Comparison of ENCODE assay signal across 10 cellular contexts in the genomic region with DNA sequence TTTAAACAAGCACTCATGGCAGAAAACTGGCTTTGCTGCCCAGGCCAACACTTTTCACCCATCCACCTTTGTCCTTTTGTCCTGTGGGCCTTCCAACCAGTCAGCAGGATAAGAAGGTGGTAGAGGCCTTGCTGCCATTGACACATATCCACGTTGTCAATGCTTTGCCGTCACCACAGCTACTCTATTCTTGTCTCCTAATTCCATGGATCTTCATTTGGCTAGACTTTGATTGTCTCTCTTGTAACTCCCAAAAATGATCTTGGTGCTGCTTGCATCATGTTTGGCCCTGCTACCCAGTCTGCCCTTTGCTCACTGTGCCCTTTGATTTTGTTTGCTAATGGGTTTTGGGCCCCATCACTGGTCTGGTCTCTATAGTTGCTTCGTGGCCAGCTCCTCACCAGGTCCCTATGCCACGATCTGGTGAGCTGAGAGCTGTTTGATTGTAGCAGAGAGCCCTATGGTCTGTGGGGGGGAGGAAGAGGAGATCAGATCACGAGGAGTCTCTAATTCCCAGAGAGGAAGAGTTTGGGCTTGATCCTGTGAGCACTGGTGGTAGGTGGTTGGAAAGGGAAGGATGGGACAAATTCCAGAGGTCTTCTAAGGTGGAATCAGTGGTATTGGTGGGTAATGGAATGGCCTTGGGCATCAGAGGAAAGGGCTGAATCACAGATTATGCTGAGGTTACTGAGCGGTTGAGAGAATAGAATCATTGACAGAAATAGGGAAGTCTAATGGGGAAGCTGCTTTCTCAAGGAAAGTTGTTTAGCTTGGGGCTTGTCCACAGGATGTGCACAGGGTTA. TPM values are rescaled to one million over a fixed set of nuclear protein-coding genes. Genes with fewer than 3 reads are reported as not detected.
DNase-seq lines count a peak whose midpoint lies in the region; ATAC-seq and TF ChIP-seq lines count a peak whose summit lies in the region.
"Had no signal": no experiment of that assay in that cellular context is flagged by ENCODE, and none has a peak within 500 bp of the region (broad histone marks: within the 10 kb centered on the region; RNA-seq: fewer than 3 reads in every experiment).

No MANE protein-coding gene starts in this region.

- CTCF ChIA-PET in PC-3 (lab: Charles Lee) (no interaction called here), HEK293T (lab: Yijun Ruan, JAX) (interaction anchor here (0.7 to 3.3 kb wide), 13 partner anchors 10 to 314 kb away, joined by 3 to 27 read pairs (median 4); no protein-coding TSS in a partner anchor)

- H2BK120ac ChIP-seq in H9 (ENCODE audit: low read depth, low read length, poor library complexity, severe bottlenecking) = no peak overlapping the region

- H3K4me3 ChIP-seq in PC-3 (ENCODE audit: low read length) (no peak overlapping the region), gastroesophageal sphincter (no peak overlapping the region), sigmoid colon (no peak overlapping the region)

- H3T11ph ChIP-seq in H9 (ENCODE audit: low read length) = no peak overlapping the region

- H3K27ac Mint-ChIP-seq in H9 = no peak overlapping the region
- H3K27ac Mint-ChIP-seq: CD8-positive, alpha-beta T cell; T-helper 2 cell treated with Interferon-gamma antibody and Interleukin-4, amounts not matched to agents 5 μg/mL and 100 μg/mL, for 36 hours had no signal

- no peaks in the 10 kb centered on the region for H3K23me2 ChIP-seq in H9 (ENCODE audit: insufficient read length, low read depth, low read length, poor library complexity, severe bottlenecking)

- peaks cover 0 to 4% (median 0%) of the 10 kb centered on the region in 3 experiments; a peak in 3 of 7 replicates for H3K36me3 Mint-ChIP-seq in H9 (ENCODE audit: insufficient read depth in 1 of 3, low read depth in 3 of 3)

- no peaks in the 10 kb centered on the region for H3K9me3 ChIP-seq in PC-3 (ENCODE audit: low read length)
- no peaks in the 10 kb centered on the region for H3K9me3 ChIP-seq in gastroesophageal sphincter
- no peaks in the 10 kb centered on the region for H3K9me3 ChIP-seq in sigmoid colon
- no peaks in the 10 kb centered on the region for H3K9me3 ChIP-seq in H9 (ENCODE audit: control insufficient read depth, low read depth, low read length)

- no peaks in the 10 kb centered on the region for H3K79me1 ChIP-seq in H9 (ENCODE audit: insufficient read depth, low read depth, low read length, poor library complexity, severe bottlenecking)

- H3K4me2 ChIP-seq in PC-3 (ENCODE audit: low read length) = no peak overlapping the region
- no peak overlapping the region for H3K4me2 ChIP-seq in H9 (ENCODE audit: insufficient read depth, insufficient read length, low read length)

- H3K79me2 ChIP-seq in PC-3 (ENCODE audit: low read length) = no peaks in the 10 kb centered on the region
- no peaks in the 10 kb centered on the region for H3K79me2 ChIP-seq in H9 (ENCODE audit: insufficient read depth, low read length)

- H3K9me2 ChIP-seq in PC-3 (replicated peaks; ENCODE audit: low read length) = no peaks in the 10 kb centered on the region

- H3K14ac ChIP-seq in H9 (ENCODE audit: insufficient read depth, low read length) = no peak overlapping the region

- intact Hi-C loops in PC-3 (cut with micrococcal nuclease) = loop anchor here (2.0 to 5.0 kb wide), 3 partner anchors 36 to 72 kb away; no protein-coding TSS in a partner anchor
- intact Hi-C loops in sigmoid colon (cut with DNase I) = loop anchor here (2.0 kb wide), 1 partner anchor 70 kb away; no protein-coding TSS in a partner anchor

- H2AK5ac ChIP-seq in H9 (ENCODE audit: insufficient read length, low read length) = no peak overlapping the region

- no peak overlapping the region for H3K4ac ChIP-seq in H9 (ENCODE audit: low read depth, low read length)

- H4K20me1 ChIP-seq in PC-3 (ENCODE audit: low read length) (no peaks in the 10 kb centered on the region), H9 (ENCODE audit: control insufficient read depth, insufficient read depth, insufficient read length) (no peaks in the 10 kb centered on the region)

- no peak overlapping the region for H3K18ac ChIP-seq in H9 (ENCODE audit: insufficient read length, low read depth, low read length)

- H3K9ac ChIP-seq in PC-3 (ENCODE audit: low read length) (no peak overlapping the region), H9 (ENCODE audit: extremely low read depth, insufficient read length, low read length) (no peak overlapping the region)

- no peak overlapping the region for H3K4me3 Mint-ChIP-seq in H9
- H3K4me3 Mint-ChIP-seq: CD8-positive, alpha-beta T cell; T-helper 2 cell treated with Interferon-gamma antibody and Interleukin-4, amounts not matched to agents 5 μg/mL and 100 μg/mL, for 36 hours had no signal

- H2BK12ac ChIP-seq in H9 (ENCODE audit: insufficient read length, low read depth, low read length) = no peak overlapping the region

- no peak for TF ChIP-seq POLR2A in gastroesophageal sphincter (IDR thresholded peaks at IDR 0.05)
- TF ChIP-seq POLR2A in sigmoid colon (IDR thresholded peaks at IDR 0.05) = no peak

- no TSS peak for BruUV-seq in PC-3 (replicated peaks; lab: Mats Ljungman, UMichigan)

- DNase-seq in PC-3 (no peak), sigmoid colon (no peak), H9 (no peak), HEK293T (ENCODE audit: extremely low spot score) (no peak), DMS53 (lab: John Stamatoyannopoulos, UW) (no peak), RKO (ENCODE audit: low spot score) (no peak)

- TF ChIP-seq CTCF in PC-3 (conservative IDR thresholded peaks at IDR 0.05; ENCODE audit: low read depth, low read length) (no peak), gastroesophageal sphincter (IDR thresholded peaks at IDR 0.05) (no peak), sigmoid colon (IDR thresholded peaks at IDR 0.05) (no peak), H9 (conservative IDR thresholded peaks at IDR 0.05) (no peak)

- H4K5ac ChIP-seq in H9 (ENCODE audit: insufficient read length, low read depth, low read length) = no peak overlapping the region

- H2BK5ac ChIP-seq in H9 (ENCODE audit: insufficient read length, low read length) = no peak overlapping the region

- no peak overlapping the region for H2BK20ac ChIP-seq in H9 (ENCODE audit: low read depth, low read length, poor library complexity, severe bottlenecking)

- H3K9me3 Mint-ChIP-seq in H9 = no peaks in the 10 kb centered on the region
- H3K9me3 Mint-ChIP-seq: CD8-positive, alpha-beta T cell; T-helper 2 cell treated with Interferon-gamma antibody and Interleukin-4, amounts not matched to agents 5 μg/mL and 100 μg/mL, for 36 hours had no signal

- H3K27me3 ChIP-seq in PC-3 (ENCODE audit: low read length) (no peaks in the 10 kb centered on the region), gastroesophageal sphincter (no peaks in the 10 kb centered on the region), sigmoid colon (no peaks in the 10 kb centered on the region), H9 (ENCODE audit: insufficient read depth, low read length) (no peaks in the 10 kb centered on the region)

- 95 to 100% methylated on average over 2 to 3 of the region's 6 CpGs for WGBS in gastroesophageal sphincter (ENCODE audit: low coverage in 1 of 2), 2 donors
- 86 to 92% methylated on average over 6 of the region's 6 CpGs for WGBS in sigmoid colon, 2 donors
- no CpG with 5 or more reads among the region's 6 CpGs for WGBS in H9 (ENCODE audit: extremely low coverage, insufficient read length, low lambda C conversion rate)

- peaks cover 46% of the 10 kb centered on the region for H3K4me1 ChIP-seq in PC-3 (ENCODE audit: insufficient read depth, low read length)
- H3K4me1 ChIP-seq in gastroesophageal sphincter = peaks cover 3 to 67% (median 17%) of the 10 kb centered on the region in 3 donors
- peaks cover 0 to 41% (median 21%) of the 10 kb centered on the region in 4 donors for H3K4me1 ChIP-seq in sigmoid colon
- H3K4me1 ChIP-seq in H9 (ENCODE audit: insufficient read depth, low read length) = no peaks in the 10 kb centered on the region

- no peak overlapping the region for H2BK15ac ChIP-seq in H9 (ENCODE audit: low read depth, low read length)

- H3K4me1 Mint-ChIP-seq in H9 = no peaks in the 10 kb centered on the region

- no peak overlapping the region for H3K23ac ChIP-seq in H9 (ENCODE audit: insufficient read length, low read depth, low read length)

- H2AFZ ChIP-seq in PC-3 (ENCODE audit: low read length) = no peak overlapping the region
- H2AFZ ChIP-seq in H9 (ENCODE audit: low read length) = no peak overlapping the region

- ATAC-seq in GM19043 (IDR thresholded peaks at IDR 0.05; ENCODE audit: low read depth, unreplicated experiment) = peak; percentile 38
- ATAC-seq in PC-3 = no peak
- no peak for ATAC-seq in gastroesophageal sphincter

- no peaks in the 10 kb centered on the region for H3K27me3 Mint-ChIP-seq in H9 (ENCODE audit: low read depth)

- H3K36me3 ChIP-seq in PC-3 (ENCODE audit: low read depth, low read length) (peaks cover 14% of the 10 kb centered on the region), gastroesophageal sphincter (peaks cover 0 to 49% of the 10 kb centered on the region in 2 donors), sigmoid colon (peaks cover 0 to 71% (median 5%) of the 10 kb centered on the region in 4 donors)

- H4K91ac ChIP-seq in H9 (ENCODE audit: insufficient read length, low read depth, low read length) = no peak overlapping the region

- no peak overlapping the region for H4K8ac ChIP-seq in H9 (replicated peaks; ENCODE audit: insufficient read length, low read depth, low read length)

- TF ChIP-seq EP300 in gastroesophageal sphincter (IDR thresholded peaks at IDR 0.05) (no peak), sigmoid colon (IDR thresholded peaks at IDR 0.05) (no peak)

- peaks cover 9% of the 10 kb centered on the region for H3F3A ChIP-seq in PC-3 (ENCODE audit: low read length, unreplicated experiment)

- H3K56ac ChIP-seq in H9 (ENCODE audit: insufficient read length, low read depth, low read length) = no peak overlapping the region

- POLR2A ChIA-PET in PC-3 (lab: Charles Lee; ENCODE audit: unreplicated experiment) = no interaction called here
- POLR2A ChIA-PET in HEK293T (lab: Yijun Ruan, JAX) = interaction anchor here (1.1 kb wide), 1 partner anchor 10 kb away, joined by 3 read pairs; no protein-coding TSS in a partner anchor

- H3K27ac ChIP-seq in PC-3 (ENCODE audit: low read length) (peak overlapping the region; percentile 35), gastroesophageal sphincter (peak overlapping the region; percentile 13 to 66 (median 54)), sigmoid colon (peak overlapping the region in 3 of 4 donors; percentile 16 to 59 (median 30)), H9 (ENCODE audit: insufficient read length, low read depth, low read length) (no peak overlapping the region)

TF ChIP-seq in HEK293T, 16 proteins besides CTCF, POLR2A, EP300 and RAD21 (continues in another document):
- TF ChIP-seq LEF1 (IDR thresholded peaks at IDR 0.05; ENCODE audit: borderline replicate concordance) (no peak), SP1 (IDR thresholded peaks at IDR 0.05) (no peak)

RNA-seq across cellular contexts. Expression of gene ABHD2, which starts 40.3 kb away (rescaled TPM):
- 31.4 and 34.0 TPM in 2 replicates for total RNA-seq in PC-3 (2014; rRNA removed)
- total RNA-seq in gastroesophageal sphincter = 100 to 1,000 TPM in 1 of 4 donors, 10 to 100 TPM in 3; 54.6 to 108 (median 75.9) TPM
- total RNA-seq in sigmoid colon = 10 to 100 TPM; 32.9 to 81.5 (median 49.0) TPM
- polyA plus RNA-seq in sigmoid colon = 10 to 100 TPM in 1 of 3 donors, 1 to 10 TPM in 2; 1.8 to 27.7 (median 4.2) TPM
- 15.6 and 17.5 TPM in 2 replicates for total RNA-seq in H9 (2021)
